ENCODE assay signal across 16 cellular contexts in the genomic region with DNA sequence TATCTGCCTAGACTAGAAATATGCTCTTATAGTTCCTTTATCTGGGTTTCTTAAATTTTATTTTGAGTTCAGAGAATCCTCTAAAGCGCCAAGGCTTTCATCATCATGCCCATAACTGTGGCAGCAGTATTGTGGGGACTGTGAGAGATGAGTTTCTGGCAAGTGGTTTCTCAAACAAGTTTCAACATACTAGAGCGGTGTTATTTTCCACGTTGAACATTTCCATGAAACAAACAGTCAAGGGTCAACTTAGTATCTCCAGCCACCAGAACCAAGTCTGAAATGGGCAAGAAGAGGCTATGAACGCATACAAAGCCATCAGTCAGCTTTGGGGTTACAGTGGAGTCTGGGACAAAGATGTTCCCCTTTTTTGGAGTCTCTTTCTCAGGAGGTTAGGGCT. TPM values are rescaled to one million over a fixed set of nuclear protein-coding genes. Genes with fewer than 3 reads are reported as not detected.
DNase-seq lines count a peak whose midpoint lies in the region; ATAC-seq and TF ChIP-seq lines count a peak whose summit lies in the region.
"Had no signal": no experiment of that assay in that cellular context is flagged by ENCODE, and none has a peak within 500 bp of the region (broad histone marks: within the 10 kb centered on the region; RNA-seq: fewer than 3 reads in every experiment).

No MANE protein-coding gene starts in this region.

- no peak for DNase-seq in cardiac muscle cell (ENCODE audit: low read depth in 1 of 2, low spot score in 1 of 2)
- DNase-seq in cardiac septum (ENCODE audit: low spot score), result no peak
- peak; percentile 51 for DNase-seq in activated CD8-positive, alpha-beta T cell treated with anti-CD3 and anti-CD28 coated beads for 36 hours
- no peak for DNase-seq in DMS114 treated with DMSO at 0.1 percent for 48 hours (lab: John Stamatoyannopoulos, UW; ENCODE audit: unreplicated experiment)
- no peak for DNase-seq in OCI-M2 (lab: John Stamatoyannopoulos, UW; ENCODE audit: unreplicated experiment)
- DNase-seq in sigmoid colon, result no peak
- DNase-seq: activated CD4-positive, alpha-beta T cell treated with anti-CD3 and anti-CD28 coated beads, Interleukin-2, amount 50 U/mL, for 4 hours; anterior cingulate cortex; DMS79 treated with DMSO at 0.1 percent for 48 hours; NCI-H1417; NCI-H226; ovary; Peyer's patch had no signal

- H3K4me3 ChIP-seq in cardiac muscle cell, result no peak overlapping the region
- no peak overlapping the region for H3K4me3 ChIP-seq in liver (ENCODE audit: low read depth in 1 of 3, low read length in 3 of 3)
- no peak overlapping the region for H3K4me3 ChIP-seq in sigmoid colon
- H3K4me3 ChIP-seq: ovary had no signal

- H3K27ac Mint-ChIP-seq in activated CD8-positive, alpha-beta T cell treated with anti-CD3 and anti-CD28 coated beads for 36 hours, result peak overlapping the region; percentile 91

- no peaks in the 10 kb centered on the region for H3K27me3 Mint-ChIP-seq in activated CD8-positive, alpha-beta T cell treated with anti-CD3 and anti-CD28 coated beads for 36 hours

- ATAC-seq in activated CD8-positive, alpha-beta T cell treated with anti-CD3 and anti-CD28 coated beads for 36 hours, result peak; percentile 37
- no peak for ATAC-seq in HG03342 (IDR thresholded peaks at IDR 0.05; ENCODE audit: unreplicated experiment)

- TF ChIP-seq RAD21 in liver (IDR thresholded peaks at IDR 0.05), result peak; percentile 58 to 59

- H3K9me3 Mint-ChIP-seq in activated CD8-positive, alpha-beta T cell treated with anti-CD3 and anti-CD28 coated beads for 36 hours, result peaks cover 3% of the 10 kb centered on the region
- H3K9me3 Mint-ChIP-seq: T-helper 1 cell treated with Interleukin-12 subunit alpha and Interleukin-12 subunit beta and Interleukin-4 antibody, amounts not matched to agents 30 μg/mL and 1 μg/mL, for 36 hours had no signal

- WGBS in liver, result 27% methylated on average over 4 of the region's 4 CpGs
- WGBS in sigmoid colon, 2 donors, result 77 to 82% methylated on average over 4 of the region's 4 CpGs

- intact Hi-C loops in cardiac septum (cut with DNase I), result loop anchor here (10.0 kb wide), 1 partner anchor 189 kb away; a partner anchor contains a TSS
- intact Hi-C loops in activated CD8-positive, alpha-beta T cell treated with anti-CD3 and anti-CD28 coated beads for 36 hours (cut with micrococcal nuclease), result loop anchor here (5.0 kb wide), 2 partner anchors 33 to 37 kb away; no protein-coding TSS in a partner anchor
- intact Hi-C loops in sigmoid colon (cut with DNase I), result loop anchor here (5.0 kb wide), 1 partner anchor 37 kb away; no protein-coding TSS in a partner anchor

- peak overlapping the region; percentile 60 for H3K4me3 Mint-ChIP-seq in activated CD8-positive, alpha-beta T cell treated with anti-CD3 and anti-CD28 coated beads for 36 hours

- peaks cover 21% of the 10 kb centered on the region for H3K36me3 Mint-ChIP-seq in activated CD8-positive, alpha-beta T cell treated with anti-CD3 and anti-CD28 coated beads for 36 hours (ENCODE audit: low read depth)

- no peaks in the 10 kb centered on the region for H3K9me3 ChIP-seq in cardiac muscle cell (ENCODE audit: low read depth)
- H3K9me3 ChIP-seq in liver (ENCODE audit: control insufficient read depth in 4 of 4, low read length in 3 of 4), result no peaks in the 10 kb centered on the region
- no peaks in the 10 kb centered on the region for H3K9me3 ChIP-seq in sigmoid colon
- H3K9me3 ChIP-seq: ovary, Peyer's patch had no signal

- peaks cover 58% of the 10 kb centered on the region for H3K4me1 ChIP-seq in cardiac muscle cell (ENCODE audit: low read depth)
- peaks cover 15 to 76% (median 53%) of the 10 kb centered on the region in 4 donors for H3K4me1 ChIP-seq in liver (ENCODE audit: control insufficient read depth in 4 of 4, insufficient read depth in 4 of 4, low read length in 3 of 4)
- peaks cover 0 to 26% (median 10%) of the 10 kb centered on the region in 4 donors for H3K4me1 ChIP-seq in sigmoid colon

- POLR2A ChIA-PET in activated CD8-positive, alpha-beta T cell treated with anti-CD3 and anti-CD28 coated beads for 36 hours (lab: Charles Lee), result interaction anchor here (1.1 to 7.0 kb wide), 9 partner anchors 10 to 40 kb away, joined by 3 to 50 read pairs (median 5); a partner anchor contains a TSS

- peak overlapping the region in 1 of 2 donors; percentile 83 for H3K9ac ChIP-seq in liver (ENCODE audit: low read depth in 1 of 2, low read length in 2 of 2)

- peak overlapping the region; percentile 46 for H3K27ac ChIP-seq in cardiac muscle cell
- peak overlapping the region; percentile 90 to 96 for H3K27ac ChIP-seq in liver (ENCODE audit: low read depth in 1 of 2, low read length in 2 of 2)
- no peak overlapping the region for H3K27ac ChIP-seq in sigmoid colon
- H3K27ac ChIP-seq: ovary had no signal

- TF ChIP-seq CTCF in cardiac muscle cell (IDR thresholded peaks at IDR 0.05; ENCODE audit: low read depth, low read length), result no peak
- TF ChIP-seq CTCF in activated CD8-positive, alpha-beta T cell treated with anti-CD3 and anti-CD28 coated beads for 36 hours (IDR thresholded peaks at IDR 0.05), result no peak
- TF ChIP-seq CTCF in liver (IDR thresholded peaks at IDR 0.05; ENCODE audit: low read depth, low read length, missing input control), result no peak
- no peak for TF ChIP-seq CTCF in sigmoid colon (IDR thresholded peaks at IDR 0.05)

- no peak for TF ChIP-seq EP300 in sigmoid colon (IDR thresholded peaks at IDR 0.05)

- peaks cover 87% of the 10 kb centered on the region for H3K4me1 Mint-ChIP-seq in activated CD8-positive, alpha-beta T cell treated with anti-CD3 and anti-CD28 coated beads for 36 hours (ENCODE audit: low read depth)

- no peaks in the 10 kb centered on the region for H3K36me3 ChIP-seq in cardiac muscle cell
- H3K36me3 ChIP-seq in liver (ENCODE audit: control insufficient read depth in 4 of 4, insufficient read depth in 3 of 4, low read depth in 1 of 4, low read length in 3 of 4), result no peaks in the 10 kb centered on the region
- H3K36me3 ChIP-seq in sigmoid colon, result no peaks in the 10 kb centered on the region
- H3K36me3 ChIP-seq: ovary, Peyer's patch had no signal

- no peak for TF ChIP-seq POLR2A in sigmoid colon (IDR thresholded peaks at IDR 0.05)

- CTCF ChIA-PET in activated CD8-positive, alpha-beta T cell treated with anti-CD3 and anti-CD28 coated beads for 36 hours (lab: Charles Lee), result interaction anchor here (1.3 to 2.4 kb wide), 4 partner anchors 11 to 132 kb away, joined by 3 to 12 read pairs (median 5); no protein-coding TSS in a partner anchor

- H3K27me3 ChIP-seq in cardiac muscle cell (no peaks in the 10 kb centered on the region), liver (ENCODE audit: control insufficient read depth in 4 of 4, insufficient read depth in 4 of 4, low read length in 3 of 4) (no peaks in the 10 kb centered on the region), sigmoid colon (no peaks in the 10 kb centered on the region)
- H3K27me3 ChIP-seq: ovary, Peyer's patch had no signal

TF ChIP-seq in liver, 16 proteins besides CTCF, POLR2A, EP300 and RAD21 (continues in another document):
- TF ChIP-seq GABPA (IDR thresholded peaks at IDR 0.05 in 1 of 2, conservative IDR thresholded peaks at IDR 0.05 in 1 of 2) (peak in 1 of 2 donors; percentile 15), SP1 (IDR thresholded peaks at IDR 0.05) (peak; percentile 90), HNF4G (IDR thresholded peaks at IDR 0.05) (peak; percentile 32), FOXA2 (IDR thresholded peaks at IDR 0.05) (peak; percentile 56), JUND (IDR thresholded peaks at IDR 0.05) (peak in 1 of 2 donors; percentile 82), FOXA1 (IDR thresholded peaks at IDR 0.05) (peak; percentile 17), YY1 (IDR thresholded peaks at IDR 0.05) (peak; percentile 91)
- TF ChIP-seq, protein P1, sequence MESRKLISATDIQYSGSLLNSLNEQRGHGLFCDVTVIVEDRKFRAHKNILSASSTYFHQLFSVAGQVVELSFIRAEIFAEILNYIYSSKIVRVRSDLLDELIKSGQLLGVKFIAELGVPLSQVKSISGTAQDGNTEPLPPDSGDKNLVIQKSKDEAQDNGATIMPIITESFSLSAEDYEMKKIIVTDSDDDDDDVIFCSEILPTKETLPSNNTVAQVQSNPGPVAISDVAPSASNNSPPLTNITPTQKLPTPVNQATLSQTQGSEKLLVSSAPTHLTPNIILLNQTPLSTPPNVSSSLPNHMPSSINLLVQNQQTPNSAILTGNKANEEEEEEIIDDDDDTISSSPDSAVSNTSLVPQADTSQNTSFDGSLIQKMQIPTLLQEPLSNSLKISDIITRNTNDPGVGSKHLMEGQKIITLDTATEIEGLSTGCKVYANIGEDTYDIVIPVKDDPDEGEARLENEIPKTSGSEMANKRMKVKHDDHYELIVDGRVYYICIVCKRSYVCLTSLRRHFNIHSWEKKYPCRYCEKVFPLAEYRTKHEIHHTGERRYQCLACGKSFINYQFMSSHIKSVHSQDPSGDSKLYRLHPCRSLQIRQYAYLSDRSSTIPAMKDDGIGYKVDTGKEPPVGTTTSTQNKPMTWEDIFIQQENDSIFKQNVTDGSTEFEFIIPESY (IDR thresholded peaks at IDR 0.05), result peak; percentile 92

RNA-seq across cellular contexts. Expression of a gene that starts 40.3 kb away (rescaled TPM):
- total RNA-seq in cardiac muscle cell (21.2 and 33.6 TPM in 2 replicates), cardiac septum (20.9 TPM), liver (10 to 100 TPM; 37.4 to 82.3 TPM), sigmoid colon (10 to 100 TPM in 2 of 4 donors, 1 to 10 TPM in 2; 6.6 to 11.9 (median 9.9) TPM)
- polyA plus RNA-seq in cardiac muscle cell (10.8 and 17.9 TPM in 2 replicates), liver (10 to 100 TPM; 22.2 to 26.6 TPM), sigmoid colon (10 to 100 TPM in 1 of 3 donors, 1 to 10 TPM in 2; 3.6 to 25.9 (median 5.1) TPM)
- 10 to 100 TPM; 32.4 to 33.1 TPM for total RNA-seq in activated CD8-positive, alpha-beta T cell treated with anti-CD3 and anti-CD28 coated beads for 36 hours

Comparison
In these comparisons a context has a peak if more than half of its experiments do, and no peak if none do; other contexts are left out.
1. H3K27ac ChIP-seq: peak in cardiac muscle cell (single experiment) and liver (2 of 2); none in sigmoid colon (0 of 4).